Comparison of ENCODE assay signal across 7 cellular contexts in the genomic region with DNA sequence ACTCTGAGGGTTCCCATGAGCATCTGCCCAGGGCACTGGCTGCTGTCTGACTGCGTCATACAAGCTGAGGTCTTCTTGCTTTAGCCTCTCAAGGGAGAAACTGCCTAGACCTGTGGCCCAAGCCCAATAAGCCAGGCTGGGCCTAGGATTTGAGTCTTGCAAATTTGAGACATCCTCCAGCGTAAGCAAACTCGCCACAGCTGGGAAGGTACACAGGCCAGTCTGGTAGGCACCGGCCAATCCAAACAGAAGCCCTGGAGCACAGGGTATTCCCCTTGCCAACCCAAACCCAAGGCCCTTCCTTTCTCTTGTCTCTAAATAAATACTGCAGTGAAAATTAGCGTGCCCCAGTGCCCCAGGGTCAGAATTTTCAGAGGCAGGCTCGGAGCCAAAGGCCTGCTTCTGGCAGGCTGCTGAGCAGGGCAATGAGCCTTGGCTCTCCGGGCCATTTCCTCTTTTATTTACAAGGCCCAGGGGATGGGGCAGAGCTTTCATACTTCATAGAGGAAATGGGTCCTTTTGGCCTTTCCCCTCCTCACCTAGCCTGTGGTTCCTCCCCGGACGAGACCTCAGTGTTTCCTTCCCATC. TPM values are rescaled to one million over a fixed set of nuclear protein-coding genes. Genes with fewer than 3 reads are reported as not detected.
DNase-seq lines count a peak whose midpoint lies in the region; ATAC-seq, FAIRE-seq and TF ChIP-seq lines count a peak whose summit lies in the region.

No MANE protein-coding gene starts in this region.

- no peak for TF ChIP-seq RAD21 in GM12878 (IDR thresholded peaks at IDR 0.05; ENCODE audit: insufficient read depth, low read depth, low read length)

- TF ChIP-seq CTCF in GM12878 (IDR thresholded peaks at IDR 0.05 in 2 of 3, conservative IDR thresholded peaks at IDR 0.05 in 1 of 3; ENCODE audit: control insufficient read depth in 2 of 3, extremely low read depth in 1 of 3, insufficient read depth in 1 of 3, low read depth in 3 of 3, low read length in 3 of 3) (no peak), vagina (IDR thresholded peaks at IDR 0.05) (no peak)

- H3K36me3 ChIP-seq in GM12878 (ENCODE audit: control insufficient read depth in 2 of 2, insufficient read depth in 2 of 2, low read length in 1 of 2) (peaks cover 28 to 35% of the 10 kb centered on the region in 2 experiments), vagina (peaks cover 0 to 32% of the 10 kb centered on the region in 2 donors)

- peak overlapping the region; percentile 7; the same call in 1 of the 2 replicates for H2AFZ ChIP-seq in GM12878 (ENCODE audit: control insufficient read depth, low read depth, low read length)

- H3K4me1 ChIP-seq in GM12878 (ENCODE audit: control insufficient read depth, insufficient read depth, low read length) (peaks cover 6% of the 10 kb centered on the region), vagina (peaks cover 11% of the 10 kb centered on the region)

- WGBS in GM12878 (ENCODE audit: insufficient coverage, insufficient replicate concordance, low lambda C conversion rate, missing lambda C conversion rate), result 6% methylated on average over 9 of the region's 9 CpGs

- no peak overlapping the region for H3K9ac ChIP-seq in GM12878 (ENCODE audit: control insufficient read depth, insufficient read depth, low read length)

- in situ Hi-C loops in GM12878 (cut with MboI), result loop anchor here (10.0 kb wide), 1 partner anchor 338 kb away; no protein-coding TSS in a partner anchor

- peak overlapping the region; percentile 51 for H3K27ac ChIP-seq in GM12878 (ENCODE audit: control insufficient read depth, insufficient read depth)
- peak overlapping the region; percentile 42 for H3K27ac ChIP-seq in vagina

- TF ChIP-seq EP300 in GM12878 (IDR thresholded peaks at IDR 0.05; ENCODE audit: borderline replicate concordance in 1 of 2, control insufficient read depth in 1 of 2, low read depth in 2 of 2, low read length in 2 of 2), result no peak

- peak; percentile 35 for DNase-seq in GM19238 (ENCODE audit: insufficient read length, low spot score)
- DNase-seq in M059J (ENCODE audit: low read depth), result peak; percentile 90
- no peak for DNase-seq in GM12878 (ENCODE audit: low read depth, low spot score)
- peak; percentile 30 to 68 for DNase-seq in lung microvascular endothelial cell (ENCODE audit: low read depth in 2 of 2)
- DNase-seq in vagina (ENCODE audit: extremely low spot score in 2 of 2), result no peak
- no peak for DNase-seq in activated CD4-positive, alpha-beta T cell treated with anti-CD3 and anti-CD28 coated beads, Interleukin-2, amount 50 U/mL, for 4 hours
- no peak for DNase-seq in activated effector memory CD4-positive, alpha-beta T cell treated with Interleukin-2 at 50 U/mL for 16 hours

- peak; percentile 84 for FAIRE-seq in GM12878 (lab: Jason Lieb, UNC)

- H3K9me3 ChIP-seq in GM12878 (replicated peaks; ENCODE audit: control insufficient read depth, insufficient read depth, low read length) (no peaks in the 10 kb centered on the region; the same call in 2 of the 3 replicates), vagina (no peaks in the 10 kb centered on the region)

- TF ChIP-seq POLR2A in GM12878 (IDR thresholded peaks at IDR 0.05; ENCODE audit: low read depth, low read length) (no peak), vagina (IDR thresholded peaks at IDR 0.05) (no peak)

- H3K4me3 ChIP-seq in GM12878, result no peak overlapping the region
- H3K4me3 ChIP-seq in vagina, result no peak overlapping the region

- RAD21 ChIA-PET in GM12878 (lab: Charles Lee; ENCODE audit: unreplicated experiment), result interaction anchor here (1.0 to 2.0 kb wide), 9 partner anchors 8 to 250 kb away, joined by 3 to 16 read pairs (median 4); no protein-coding TSS in a partner anchor

- POLR2A ChIA-PET in GM12878 (lab: Charles Lee), result no interaction called here

- no peak overlapping the region for H3K4me2 ChIP-seq in GM12878 (ENCODE audit: control insufficient read depth, insufficient read depth)

- CTCF ChIA-PET in GM12878 (lab: Yijun Ruan, JAX), result interaction anchor here (0.6 to 2.5 kb wide), 10 partner anchors 7 to 435 kb away, joined by 3 to 12 read pairs (median 4); no protein-coding TSS in a partner anchor

- H3K27me3 ChIP-seq in GM12878 (replicated peaks in 1 of 2; ENCODE audit: control insufficient read depth in 2 of 2, insufficient read depth in 2 of 2, low read length in 1 of 2) (no peaks in the 10 kb centered on the region), vagina (no peaks in the 10 kb centered on the region)

- intact Hi-C loops in GM12878 (cut with micrococcal nuclease; ENCODE audit: unreplicated experiment) (loop anchor here (2.0 kb wide), 1 partner anchor 36 kb away; no protein-coding TSS in a partner anchor), vagina (cut with DNase I) (loop anchor here (5.0 to 10.0 kb wide), 3 partner anchors 78 to 245 kb away; a partner anchor contains a TSS)

- no peaks in the 10 kb centered on the region for H4K20me1 ChIP-seq in GM12878 (ENCODE audit: control insufficient read depth, insufficient read depth)

- no TSS peak for BruUV-seq in GM12878 (replicated peaks; lab: Mats Ljungman, UMichigan)

- H3K79me2 ChIP-seq in GM12878 (ENCODE audit: control insufficient read depth, insufficient read depth, low read length), result no peaks in the 10 kb centered on the region

- SMC1A ChIA-PET in GM12878 (lab: Charles Lee; ENCODE audit: uncharacterized antibody, unreplicated experiment), result interaction anchor here (0.7 to 2.4 kb wide), 15 partner anchors 8 to 343 kb away, joined by 3 to 18 read pairs (median 4); no protein-coding TSS in a partner anchor

- peak; percentile 92 for ATAC-seq in GM12878

TF ChIP-seq in GM12878, 131 proteins besides CTCF, POLR2A, EP300 and RAD21 (continues in another document):
- TF ChIP-seq RUNX3 (IDR thresholded peaks at IDR 0.05; ENCODE audit: low read length) (no peak), JUND (IDR thresholded peaks at IDR 0.05; ENCODE audit: low read depth, low read length) (no peak), SMAD5 (IDR thresholded peaks at IDR 0.05; ENCODE audit: low read depth) (no peak), RELA (IDR thresholded peaks at IDR 0.05; ENCODE audit: borderline replicate concordance, partially characterized antibody) (no peak), IKZF1 (conservative IDR thresholded peaks at IDR 0.05) (peak; percentile 50)
- TF ChIP-seq, protein P1, sequence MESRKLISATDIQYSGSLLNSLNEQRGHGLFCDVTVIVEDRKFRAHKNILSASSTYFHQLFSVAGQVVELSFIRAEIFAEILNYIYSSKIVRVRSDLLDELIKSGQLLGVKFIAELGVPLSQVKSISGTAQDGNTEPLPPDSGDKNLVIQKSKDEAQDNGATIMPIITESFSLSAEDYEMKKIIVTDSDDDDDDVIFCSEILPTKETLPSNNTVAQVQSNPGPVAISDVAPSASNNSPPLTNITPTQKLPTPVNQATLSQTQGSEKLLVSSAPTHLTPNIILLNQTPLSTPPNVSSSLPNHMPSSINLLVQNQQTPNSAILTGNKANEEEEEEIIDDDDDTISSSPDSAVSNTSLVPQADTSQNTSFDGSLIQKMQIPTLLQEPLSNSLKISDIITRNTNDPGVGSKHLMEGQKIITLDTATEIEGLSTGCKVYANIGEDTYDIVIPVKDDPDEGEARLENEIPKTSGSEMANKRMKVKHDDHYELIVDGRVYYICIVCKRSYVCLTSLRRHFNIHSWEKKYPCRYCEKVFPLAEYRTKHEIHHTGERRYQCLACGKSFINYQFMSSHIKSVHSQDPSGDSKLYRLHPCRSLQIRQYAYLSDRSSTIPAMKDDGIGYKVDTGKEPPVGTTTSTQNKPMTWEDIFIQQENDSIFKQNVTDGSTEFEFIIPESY (IDR thresholded peaks at IDR 0.05), result no peak

RNA-seq across cellular contexts. Expression of a gene that starts 33.3 kb away (rescaled TPM):
- total RNA-seq in M059J (2014; rRNA removed; shearing (Covaris generic)), result 18.1 and 18.6 TPM in 2 replicates
- 76.7 and 82.3 TPM in 2 replicates for total RNA-seq in GM12878 (2013; cell fraction: nucleolus; rRNA removed)
- total RNA-seq in GM12878 (2014; rRNA removed) (17.9 and 20.0 TPM in 2 replicates), GM12878 (2014; rRNA removed; fragmentation: Illumina TruSeq; extraction: Trizol) (13.8 and 14.0 TPM in 2 replicates), GM12878 (2021) (51.6 and 53.9 TPM in 2 replicates), lung microvascular endothelial cell (7.6 and 8.7 TPM in 2 replicates), vagina (17.2 TPM)
- 5.1 TPM for polyA plus RNA-seq in GM12878 (2011; ENCODE audit: low read depth)
- polyA plus RNA-seq in GM12878 (2011; rRNA removed) (7.5 and 13.9 TPM in 2 replicates), GM12878 (2014; fragmentation: Illumina TruSeq; extraction: Trizol) (24.2 and 29.8 TPM in 2 replicates), GM12878 (2014; fragmentation: Nextera tagmentation; extraction: Ambion mirVana) (1 to 10 TPM; 2.1 to 6.1 TPM), GM12878 (2014; rRNA removed) (15.5 and 17.0 TPM in 2 replicates), GM12878 (2016; fragmentation: Nextera tagmentation; extraction: Ambion mirVana) (10 to 100 TPM; 23.2 to 24.0 TPM)
- polyA plus RNA-seq in GM12878 (2011; cell fraction: cytosol; rRNA removed), result 10.3 and 10.4 TPM in 2 replicates
- 14.5 and 23.8 TPM in 2 replicates for polyA plus RNA-seq in GM12878 (2011; cell fraction: nucleus; rRNA removed)
- polyA plus RNA-seq in GM12878 (2012), result 9.0 and 13.2 TPM in 2 replicates
- polyA minus RNA-seq in GM12878 (2011; rRNA and poly(A)+ RNA removed), result 16.8 and 27.1 TPM in 2 replicates
- 11.0 and 22.6 TPM in 2 replicates for polyA minus RNA-seq in GM12878 (2011; cell fraction: cytosol; rRNA and poly(A)+ RNA removed)
- 14.9 and 30.5 TPM in 2 replicates for polyA minus RNA-seq in GM12878 (2011; cell fraction: nucleus; rRNA and poly(A)+ RNA removed)

RNA-seq across cellular contexts. Expression of a gene that starts 33.7 kb away (rescaled TPM):
- 38.3 and 52.6 TPM in 2 replicates for total RNA-seq in M059J (2014; rRNA removed; shearing (Covaris generic))
- total RNA-seq in GM12878 (2013; cell fraction: nucleolus; rRNA removed), result 499 and 539 TPM in 2 replicates
- 119 and 155 TPM in 2 replicates for total RNA-seq in GM12878 (2014; rRNA removed)
- total RNA-seq in GM12878 (2014; rRNA removed; fragmentation: Illumina TruSeq; extraction: Trizol), result 137 and 141 TPM in 2 replicates
- 108 and 128 TPM in 2 replicates for total RNA-seq in GM12878 (2021)
- polyA plus RNA-seq in GM12878 (2011; ENCODE audit: low read depth), result 39.0 TPM
- 174 and 268 TPM in 2 replicates for polyA plus RNA-seq in GM12878 (2011; rRNA removed)
- polyA plus RNA-seq in GM12878 (2011; cell fraction: cytosol; rRNA removed), result 46.8 and 77.8 TPM in 2 replicates
- 264 and 303 TPM in 2 replicates for polyA plus RNA-seq in GM12878 (2011; cell fraction: nucleus; rRNA removed)
- 43.0 and 69.0 TPM in 2 replicates for polyA plus RNA-seq in GM12878 (2012)
- polyA plus RNA-seq in GM12878 (2014; fragmentation: Illumina TruSeq; extraction: Trizol), result 125 and 169 TPM in 2 replicates
- 10 to 100 TPM; 44.7 to 57.9 TPM for polyA plus RNA-seq in GM12878 (2014; fragmentation: Nextera tagmentation; extraction: Ambion mirVana)
- 90.3 and 102 TPM in 2 replicates for polyA plus RNA-seq in GM12878 (2014; rRNA removed)
- 100 to 1,000 TPM; 151 to 177 TPM for polyA plus RNA-seq in GM12878 (2016; fragmentation: Nextera tagmentation; extraction: Ambion mirVana)
- polyA minus RNA-seq in GM12878 (2011; rRNA and poly(A)+ RNA removed), result 102 and 159 TPM in 2 replicates
- polyA minus RNA-seq in GM12878 (2011; cell fraction: cytosol; rRNA and poly(A)+ RNA removed), result 41.3 and 57.8 TPM in 2 replicates
- polyA minus RNA-seq in GM12878 (2011; cell fraction: nucleus; rRNA and poly(A)+ RNA removed), result 278 and 616 TPM in 2 replicates
- total RNA-seq in lung microvascular endothelial cell, result 29.4 and 58.9 TPM in 2 replicates
- 61.6 TPM for total RNA-seq in vagina

Comparison
In these comparisons a context has a peak if more than half of its experiments do, and no peak if none do; other contexts are left out.
1. DNase-seq: peak in GM19238 (single experiment), M059J (single experiment) and lung microvascular endothelial cell (2 of 2); none in GM12878 (single experiment), vagina (0 of 2), activated CD4-positive, alpha-beta T cell treated with anti-CD3 and anti-CD28 coated beads, Interleukin-2, amount 50 U/mL, for 4 hours (0 of 2) and activated effector memory CD4-positive, alpha-beta T cell treated with Interleukin-2 at 50 U/mL for 16 hours (single experiment).